Comparison of ENCODE assay signal across 23 cellular contexts in genomic region chr17:71437176-71437575, GRCh38.
"Had no signal": no experiment of that assay in that cellular context is flagged by ENCODE, and none has a peak within 500 bp of the region (broad histone marks: within the 10 kb centered on the region; RNA-seq: fewer than 3 reads in every experiment).

No MANE protein-coding gene starts in this region.

- H3K27ac ChIP-seq: body of pancreas, coronary artery, dorsolateral prefrontal cortex, parathyroid adenoma, psoas muscle, spleen, upper lobe of left lung, vagina had no signal

- H3K4me1 Mint-ChIP-seq: activated B cell treated with CpG ODN at 0.5 μM for 24 hours; activated T-helper 17 cell treated with anti-CD3 and anti-CD28 coated beads, Interleukin-2, amount 50 U/mL, for 72 hours; naive B cell; T-cell had no signal

- ATAC-seq: activated CD8-positive, alpha-beta T cell treated with anti-CD3 and anti-CD28 coated beads for 36 hours; activated T-cell treated with anti-CD3 and anti-CD28 coated beads, Interleukin-2, amount 50 U/mL, for 4 hours; activated T-helper 17 cell treated with anti-CD3 and anti-CD28 coated beads, Interleukin-2, amount 50 U/mL, for 72 hours; body of pancreas; left colon; psoas muscle; T-cell had no signal

- H3K4me1 ChIP-seq: parathyroid adenoma, psoas muscle, spleen, upper lobe of left lung, vagina had no signal

- H3K9me3 ChIP-seq: body of pancreas, psoas muscle, upper lobe of left lung, vagina had no signal

- H3K27me3 ChIP-seq: body of pancreas, dorsolateral prefrontal cortex, spleen, upper lobe of left lung, vagina had no signal

- H3K9me3 Mint-ChIP-seq: activated T-helper 17 cell treated with anti-CD3 and anti-CD28 coated beads, Interleukin-2, amount 50 U/mL, for 72 hours had no signal

- H3K9ac ChIP-seq: parathyroid adenoma had no signal

- H3K27ac Mint-ChIP-seq: activated B cell treated with CpG ODN at 0.5 μM for 24 hours; activated CD8-positive, alpha-beta T cell treated with anti-CD3 and anti-CD28 coated beads for 36 hours; activated T-helper 17 cell treated with anti-CD3 and anti-CD28 coated beads, Interleukin-2, amount 50 U/mL, for 72 hours; mesothelial cell of epicardium; naive B cell; T-cell had no signal

- H3K4me3 ChIP-seq: body of pancreas, coronary artery, dorsolateral prefrontal cortex, psoas muscle, spleen, upper lobe of left lung, vagina had no signal

- DNase-seq: activated B cell treated with CpG ODN at 0.5 μM for 24 hours; activated CD4-positive, alpha-beta T cell treated with anti-CD3 and anti-CD28 coated beads, Interleukin-2, amount 50 U/mL, for 1 hour; activated CD8-positive, alpha-beta T cell treated with anti-CD3 and anti-CD28 coated beads for 36 hours; activated gamma-delta T cell treated with Interleukin-2 at 50 U/mL for 16 hours; activated naive CD4-positive, alpha-beta T cell treated with anti-CD3 and anti-CD28 coated beads, Interleukin-2, amount 50 U/mL, for 16 hours; activated T-cell treated with anti-CD3 and anti-CD28 coated beads, Interleukin-2, amount 50 U/mL, for 4 hours; amygdala; body of pancreas; cerebellar nuclear complex; dorsolateral prefrontal cortex; effector memory CD4-positive, alpha-beta T cell; left colon; naive B cell; psoas muscle; spleen; stimulated activated naive CD4-positive, alpha-beta T cell treated with Interleukin-2 at 50 U/mL for 16 hours; T-cell; upper lobe of left lung had no signal

- H3K79me2 ChIP-seq: parathyroid adenoma had no signal

- H3K4me3 Mint-ChIP-seq: activated B cell treated with CpG ODN at 0.5 μM for 24 hours; activated CD8-positive, alpha-beta T cell treated with anti-CD3 and anti-CD28 coated beads for 36 hours; activated T-cell treated with anti-CD3 and anti-CD28 coated beads, Interleukin-2, amount 50 U/mL, for 4 hours; activated T-helper 17 cell treated with anti-CD3 and anti-CD28 coated beads, Interleukin-2, amount 50 U/mL, for 72 hours; mesothelial cell of epicardium; naive B cell; T-cell had no signal

- H3K36me3 Mint-ChIP-seq: mesothelial cell of epicardium, naive B cell, T-cell had no signal

- H3K36me3 ChIP-seq: spleen, upper lobe of left lung, vagina had no signal

- H2AFZ ChIP-seq: parathyroid adenoma had no signal

- H3K27me3 Mint-ChIP-seq: activated B cell treated with CpG ODN at 0.5 μM for 24 hours; activated CD8-positive, alpha-beta T cell treated with anti-CD3 and anti-CD28 coated beads for 36 hours; naive B cell had no signal
